ENCODE assay signal across 8 cellular contexts in the genomic region with DNA sequence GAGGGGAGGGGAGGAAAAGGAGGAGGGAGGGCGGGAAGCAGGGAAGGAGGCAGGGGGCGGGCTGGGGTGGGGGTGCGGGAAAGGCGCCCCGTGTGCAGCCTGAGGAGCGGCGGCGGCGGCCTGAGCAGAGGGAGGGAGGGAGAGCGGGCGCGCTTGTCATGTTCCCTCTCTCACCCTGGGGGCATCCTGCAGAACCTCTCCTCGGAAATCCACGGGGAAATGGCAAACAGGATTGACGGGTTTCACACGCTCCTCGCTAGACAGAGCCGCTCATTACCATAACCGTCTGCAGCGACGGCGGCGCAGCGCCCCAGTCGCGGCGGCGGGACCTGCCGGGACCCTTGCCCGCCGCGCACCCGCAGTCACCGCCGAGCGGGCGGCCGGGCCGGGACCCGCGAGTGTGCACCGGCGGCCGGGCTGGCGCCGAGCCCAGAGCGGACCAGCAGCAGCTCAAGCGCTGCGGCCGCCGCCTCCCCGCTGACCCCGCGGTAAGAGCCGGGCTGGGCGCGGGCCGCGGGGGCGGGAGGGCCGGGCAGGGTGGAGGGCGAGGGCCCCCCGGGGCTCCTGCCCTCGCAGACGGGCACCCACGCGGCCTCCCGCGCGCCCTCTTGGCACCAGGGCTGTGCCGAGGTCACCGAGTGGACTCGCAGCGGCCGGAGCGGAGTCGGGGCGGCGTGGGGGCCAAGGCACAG. TPM values are rescaled to one million over a fixed set of nuclear protein-coding genes. Genes with fewer than 3 reads are reported as not detected.
DNase-seq lines count a peak whose midpoint lies in the region; ATAC-seq lines count a peak whose summit lies in the region.

A gene (plus strand): TSS at position 273 of the 692 bp plus-strand sequence. CDS start 5,165 bp downstream, outside the sequence.

- peaks cover 56% of the 10 kb centered on the region for H3K27me3 Mint-ChIP-seq in activated naive CD8-positive, alpha-beta T cell treated with anti-CD3 and anti-CD28 coated beads, Interleukin-2, amount 50 U/mL, for 24 hours

- peak within 1 kb of the TSS; percentile 94 for H2BK12ac ChIP-seq in trophoblast cell (ENCODE audit: low read length)

- peak within 1 kb of the TSS; percentile 97 for H3K4me3 ChIP-seq in trophoblast cell (ENCODE audit: low read depth, low read length)

- peak within 1 kb of the TSS; percentile 95 for H4K8ac ChIP-seq in trophoblast cell (ENCODE audit: low read depth, low read length)

- H3K27ac ChIP-seq in trophoblast cell (ENCODE audit: low read depth, low read length) = peak within 1 kb of the TSS; percentile 89

- peak within 1 kb of the TSS; percentile 83 for H3K23ac ChIP-seq in trophoblast cell (ENCODE audit: low read length)

- peak within 1 kb of the TSS; percentile 94 for H2BK5ac ChIP-seq in trophoblast cell (ENCODE audit: low read depth, low read length, poor library complexity)

- H3K4me3 Mint-ChIP-seq in activated naive CD8-positive, alpha-beta T cell treated with anti-CD3 and anti-CD28 coated beads, Interleukin-2, amount 50 U/mL, for 24 hours = peak within 1 kb of the TSS; percentile 58

- H3K4me1 ChIP-seq in trophoblast cell (ENCODE audit: control insufficient read depth in 1 of 2, insufficient read depth in 2 of 2, low read length in 2 of 2) = peaks cover 7 to 14% of the 10 kb centered on the region in 2 experiments

- H3K79me2 ChIP-seq in trophoblast cell (ENCODE audit: control insufficient read depth, insufficient read depth, low read length, poor library complexity) = peaks cover 8% of the 10 kb centered on the region

- peak within 1 kb of the TSS; percentile 87 for H3K4me2 ChIP-seq in trophoblast cell (ENCODE audit: low read length)

- H3K27ac Mint-ChIP-seq in activated naive CD8-positive, alpha-beta T cell treated with anti-CD3 and anti-CD28 coated beads, Interleukin-2, amount 50 U/mL, for 24 hours = no peak within 1 kb of the TSS

- peaks cover 12% of the 10 kb centered on the region for H3K79me1 ChIP-seq in trophoblast cell (ENCODE audit: low read length)

- peak within 1 kb of the TSS; percentile 87 for H3K4ac ChIP-seq in trophoblast cell (ENCODE audit: low read depth, low read length)

- peak within 1 kb of the TSS; percentile 99 for H2BK120ac ChIP-seq in trophoblast cell (ENCODE audit: insufficient read depth, low read length, poor library complexity)

- no peaks in the 10 kb centered on the region for H3K36me3 Mint-ChIP-seq in activated naive CD8-positive, alpha-beta T cell treated with anti-CD3 and anti-CD28 coated beads, Interleukin-2, amount 50 U/mL, for 24 hours (ENCODE audit: low read depth)

- H3K9ac ChIP-seq in trophoblast cell (ENCODE audit: low read length) = peak within 1 kb of the TSS; percentile 93

- H2AK5ac ChIP-seq in trophoblast cell (ENCODE audit: low read length) = peak within 1 kb of the TSS; percentile 91

- peak within 1 kb of the TSS; percentile 66 for H2AFZ ChIP-seq in trophoblast cell (ENCODE audit: insufficient read depth, low read length, poor library complexity)

- peak within 1 kb of the TSS; percentile 94 for H3K14ac ChIP-seq in trophoblast cell (ENCODE audit: low read length)

- DNase-seq in DMS153 treated with DMSO at 0.1 percent for 48 hours (lab: John Stamatoyannopoulos, UW; ENCODE audit: unreplicated experiment) = peak; percentile 87
- peak; percentile 14 to 94 (median 90) for DNase-seq in NCI-H1417 (lab: John Stamatoyannopoulos, UW)
- no peak for DNase-seq in activated naive CD8-positive, alpha-beta T cell treated with anti-CD3 and anti-CD28 coated beads, Interleukin-2, amount 50 U/mL, for 24 hours
- DNase-seq in left ventricle myocardium superior = peak; percentile 75
- DNase-seq in trophoblast cell = peak; percentile 90 to 96
- no peak for DNase-seq in epidermal melanocyte (ENCODE audit: insufficient read length, low spot score)

- intact Hi-C loops in left ventricle myocardium superior (cut with micrococcal nuclease) = no loop called here

- H4K12ac ChIP-seq in trophoblast cell (ENCODE audit: low read depth, low read length) = peak within 1 kb of the TSS; percentile 73

- no CpG with 5 or more reads among the region's 79 CpGs for WGBS in trophoblast cell (ENCODE audit: extremely low coverage, insufficient coverage, insufficient read length)

- peak within 1 kb of the TSS; percentile 74 for H4K91ac ChIP-seq in trophoblast cell (ENCODE audit: low read depth, low read length)

- peaks cover 2% of the 10 kb centered on the region for H3K27me3 ChIP-seq in trophoblast cell (ENCODE audit: insufficient read depth, low read length)

- peak within 1 kb of the TSS; percentile 100 for H3K18ac ChIP-seq in trophoblast cell (ENCODE audit: low read length)

- peaks cover 2 to 3% of the 10 kb centered on the region in 2 experiments for H3K36me3 ChIP-seq in trophoblast cell (ENCODE audit: control insufficient read depth in 1 of 2, insufficient read depth in 2 of 2, low read length in 2 of 2)

- peaks cover 10% of the 10 kb centered on the region for H3K4me1 Mint-ChIP-seq in activated naive CD8-positive, alpha-beta T cell treated with anti-CD3 and anti-CD28 coated beads, Interleukin-2, amount 50 U/mL, for 24 hours

- no peaks in the 10 kb centered on the region for H3K9me3 ChIP-seq in trophoblast cell (ENCODE audit: insufficient read depth, low read depth, low read length)

- no peaks in the 10 kb centered on the region for H3K9me3 Mint-ChIP-seq in activated naive CD8-positive, alpha-beta T cell treated with anti-CD3 and anti-CD28 coated beads, Interleukin-2, amount 50 U/mL, for 24 hours

- ATAC-seq in activated naive CD8-positive, alpha-beta T cell treated with anti-CD3 and anti-CD28 coated beads, Interleukin-2, amount 50 U/mL, for 24 hours = no peak
- ATAC-seq in left ventricle myocardium superior (peak; percentile 6), HG02840 (IDR thresholded peaks at IDR 0.05; ENCODE audit: low FRiP score, unreplicated experiment) (no peak), HG03442 (IDR thresholded peaks at IDR 0.05; ENCODE audit: unreplicated experiment) (no peak)

RNA-seq across cellular contexts. Expression of the gene that starts here (rescaled TPM):
- total RNA-seq in left ventricle myocardium superior = 4.1 TPM
- 22.0 and 22.1 TPM in 2 replicates for polyA plus RNA-seq in trophoblast cell (2013)

Comparison
In these comparisons a context has a peak if more than half of its experiments do, and no peak if none do; other contexts are left out.
1. DNase-seq: peak in DMS153 treated with DMSO at 0.1 percent for 48 hours (single experiment), NCI-H1417 (3 of 3), left ventricle myocardium superior (single experiment) and trophoblast cell (2 of 2); none in activated naive CD8-positive, alpha-beta T cell treated with anti-CD3 and anti-CD28 coated beads, Interleukin-2, amount 50 U/mL, for 24 hours (single experiment) and epidermal melanocyte (single experiment).